ENCODE assay signal across 25 cellular contexts in genomic region chrX:40607381-40607780, GRCh38. TPM values are rescaled to one million over a fixed set of nuclear protein-coding genes. Genes with fewer than 3 reads are reported as not detected.
"Had no signal": no experiment of that assay in that cellular context is flagged by ENCODE, and none has a peak within 500 bp of the region (broad histone marks: within the 10 kb centered on the region; RNA-seq: fewer than 3 reads in every experiment).

No MANE protein-coding gene starts in this region.

- H3K9ac ChIP-seq: KMS-11 had no signal

- H3K9me3 ChIP-seq: SJCRH30 had no signal

- ATAC-seq: HepG2, K562, Panc1, SK-N-SH treated with all-trans-retinoic acid at 6 μM for 48 hours had no signal

- H3K4me1 Mint-ChIP-seq: IgD-negative memory B cell had no signal

- H3K4me1 ChIP-seq: SJCRH30 had no signal

- H3K27me3 Mint-ChIP-seq: IgD-negative memory B cell had no signal

- H3K4me2 ChIP-seq: KMS-11 had no signal

- FAIRE-seq: HepG2, K562 had no signal

- H3K4me3 Mint-ChIP-seq: IgD-negative memory B cell had no signal

- H3K27ac Mint-ChIP-seq: IgD-negative memory B cell had no signal

- DNase-seq: Kasumi-1, MM.1S, NCI-H1092 treated with DMSO at 0.1 percent for 48 hours, NCI-H1436, NCI-H187, NCI-H2029, NCI-H2081 treated with DMSO at 0.1 percent for 48 hours, NCI-H2171, NCI-H226, NCI-H446, NCI-H510A, NCI-H524 treated with DMSO at 0.1 percent for 48 hours, NCI-H69, NCI-H774, SHP77 treated with DMSO at 0.1 percent for 48 hours, SJCRH30 had no signal

- H3K36me3 Mint-ChIP-seq: IgD-negative memory B cell had no signal

- H3K27me3 ChIP-seq: SJCRH30 had no signal

- H3K36me3 ChIP-seq: SJCRH30 had no signal

- H3K27ac ChIP-seq: KMS-11, RWPE1, SJCRH30 had no signal

- H3K9me3 Mint-ChIP-seq: IgD-negative memory B cell had no signal

- H3K4me3 ChIP-seq: K562, SJCRH30 had no signal

RNA-seq across cellular contexts. Expression of gene MPC1L, which starts 15.8 kb away (rescaled TPM):
- total RNA-seq: HepG2, HT1080, K562, M059J, SJCRH30 had no signal
